ENCODE assay signal across 28 cellular contexts in the genomic region with DNA sequence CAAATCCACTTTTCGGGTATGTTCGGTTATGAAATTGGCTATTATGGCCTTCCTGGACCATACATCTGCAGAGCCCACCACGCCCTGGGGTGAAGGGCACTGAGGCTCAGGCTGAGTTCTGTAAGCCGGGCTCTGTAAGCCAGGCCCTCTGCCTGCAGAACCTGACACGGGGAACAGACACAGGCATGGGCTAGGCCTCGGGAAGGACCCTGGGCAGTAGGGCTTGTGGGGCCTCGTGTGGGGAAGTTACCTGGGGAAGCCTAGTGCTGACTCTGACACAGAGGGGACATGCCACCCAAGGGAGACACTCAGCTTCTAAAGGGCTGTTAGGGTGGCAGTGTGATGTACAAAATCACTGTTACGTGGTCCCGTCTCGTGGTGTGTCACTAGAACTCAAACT.
"Had no signal": no experiment of that assay in that cellular context is flagged by ENCODE, and none has a peak within 500 bp of the region (broad histone marks: within the 10 kb centered on the region; RNA-seq: fewer than 3 reads in every experiment).

No MANE protein-coding gene starts in this region.

- DNase-seq: activated CD4-positive, alpha-beta T cell treated with anti-CD3 and anti-CD28 coated beads, Interleukin-2, amount 50 U/mL, for 1 hour; activated CD8-positive, alpha-beta T cell treated with anti-CD3 and anti-CD28 coated beads for 36 hours; activated naive CD4-positive, alpha-beta T cell; activated T-cell treated with anti-CD3 and anti-CD28 coated beads, Interleukin-2, amount 50 U/mL, for 72 hours; adrenal gland; aorta; body of pancreas; cortex of kidney; foreskin keratinocyte; heart left ventricle; hypothalamus; midbrain; naive thymus-derived CD4-positive, alpha-beta T cell; nucleus accumbens; sigmoid colon; small intestine; stimulated activated CD4-positive, alpha-beta T cell treated with anti-CD3 and anti-CD28 coated beads, Interleukin-4, amount 100 ng/mL, for 24 hours; stimulated activated naive CD8-positive, alpha-beta T cell treated with anti-CD3 and anti-CD28 coated beads, Interleukin-15, amount 100 ng/mL, for 72 hours; substantia nigra; T-helper 17 cell; T1000; thyroid gland; upper lobe of right lung had no signal

- H3K9me3 ChIP-seq: adrenal gland, body of pancreas, esophagus muscularis mucosa, heart left ventricle, psoas muscle, sigmoid colon, thyroid gland, upper lobe of right lung had no signal

- H3K27ac Mint-ChIP-seq: activated CD8-positive, alpha-beta T cell treated with anti-CD3 and anti-CD28 coated beads for 36 hours; activated naive CD8-positive, alpha-beta T cell; activated T-cell treated with anti-CD3 and anti-CD28 coated beads, Interleukin-2, amount 50 U/mL, for 72 hours; stimulated activated effector memory CD8-positive, alpha-beta T cell treated with anti-CD3 and anti-CD28 coated beads, Interleukin-12 subunit alpha, Interleukin-12 subunit beta, amount 100 ng/mL, for 72 hours had no signal

- H3K27me3 Mint-ChIP-seq: activated CD8-positive, alpha-beta T cell treated with anti-CD3 and anti-CD28 coated beads for 36 hours; activated naive CD8-positive, alpha-beta T cell; naive thymus-derived CD4-positive, alpha-beta T cell; stimulated activated naive CD8-positive, alpha-beta T cell treated with anti-CD3 and anti-CD28 coated beads, Interleukin-15, amount 100 ng/mL, for 72 hours; T-helper 17 cell had no signal

- H3K4me3 Mint-ChIP-seq: activated CD8-positive, alpha-beta T cell treated with anti-CD3 and anti-CD28 coated beads for 36 hours; activated naive CD8-positive, alpha-beta T cell; activated T-cell treated with anti-CD3 and anti-CD28 coated beads, Interleukin-2, amount 50 U/mL, for 72 hours; naive thymus-derived CD4-positive, alpha-beta T cell; stimulated activated effector memory CD8-positive, alpha-beta T cell treated with anti-CD3 and anti-CD28 coated beads, Interleukin-12 subunit alpha, Interleukin-12 subunit beta, amount 100 ng/mL, for 72 hours; stimulated activated naive CD8-positive, alpha-beta T cell treated with anti-CD3 and anti-CD28 coated beads, Interleukin-15, amount 100 ng/mL, for 72 hours; T-helper 17 cell had no signal

- H3K9me3 Mint-ChIP-seq: activated CD8-positive, alpha-beta T cell treated with anti-CD3 and anti-CD28 coated beads for 36 hours; activated T-cell treated with anti-CD3 and anti-CD28 coated beads, Interleukin-2, amount 50 U/mL, for 72 hours; naive thymus-derived CD4-positive, alpha-beta T cell; stimulated activated effector memory CD8-positive, alpha-beta T cell treated with anti-CD3 and anti-CD28 coated beads, Interleukin-12 subunit alpha, Interleukin-12 subunit beta, amount 100 ng/mL, for 72 hours; stimulated activated naive CD8-positive, alpha-beta T cell treated with anti-CD3 and anti-CD28 coated beads, Interleukin-15, amount 100 ng/mL, for 72 hours had no signal

- H3K27ac ChIP-seq: adrenal gland, body of pancreas, esophagus muscularis mucosa, foreskin keratinocyte, heart left ventricle, parathyroid adenoma, psoas muscle, thyroid gland, upper lobe of right lung had no signal

- H3K4me1 ChIP-seq: parathyroid adenoma, psoas muscle, upper lobe of right lung had no signal

- ATAC-seq: activated CD8-positive, alpha-beta T cell treated with anti-CD3 and anti-CD28 coated beads for 36 hours; body of pancreas; foreskin keratinocyte; heart left ventricle; naive thymus-derived CD4-positive, alpha-beta T cell; psoas muscle; stimulated activated effector memory CD8-positive, alpha-beta T cell treated with anti-CD3 and anti-CD28 coated beads, Interleukin-12 subunit alpha, Interleukin-12 subunit beta, amount 100 ng/mL, for 72 hours; stimulated activated naive CD8-positive, alpha-beta T cell treated with anti-CD3 and anti-CD28 coated beads, Interleukin-15, amount 100 ng/mL, for 72 hours; T-helper 17 cell; upper lobe of right lung had no signal

- H3K27me3 ChIP-seq: adrenal gland, body of pancreas, esophagus muscularis mucosa, foreskin keratinocyte, heart left ventricle, sigmoid colon, thyroid gland, upper lobe of right lung had no signal

- H3K9ac ChIP-seq: parathyroid adenoma had no signal

- H3K4me3 ChIP-seq: adrenal gland, body of pancreas, esophagus muscularis mucosa, heart left ventricle, psoas muscle, sigmoid colon, thyroid gland, upper lobe of right lung had no signal

- H2AFZ ChIP-seq: parathyroid adenoma had no signal
